ENCODE assay signal across 16 cellular contexts in genomic region chr17:69492410-69493071, GRCh38.
DNase-seq lines count a peak whose midpoint lies in the region; ATAC-seq, FAIRE-seq and TF ChIP-seq lines count a peak whose summit lies in the region.
"Had no signal": no experiment of that assay in that cellular context is flagged by ENCODE, and none has a peak within 500 bp of the region (broad histone marks: within the 10 kb centered on the region; RNA-seq: fewer than 3 reads in every experiment).

No MANE protein-coding gene starts in this region.

- H3K36me3 ChIP-seq in H1 (ENCODE audit: control insufficient read depth in 2 of 4, insufficient read depth in 4 of 4, low read length in 3 of 4) (no peaks in the 10 kb centered on the region), mucosa of descending colon (ENCODE audit: low read depth) (no peaks in the 10 kb centered on the region), ovary (no peaks in the 10 kb centered on the region)
- H3K36me3 ChIP-seq: lower lobe of right lung, Peyer's patch had no signal

- TF ChIP-seq RAD21 in H1 (IDR thresholded peaks at IDR 0.05 in 1 of 2, conservative IDR thresholded peaks at IDR 0.05 in 1 of 2; ENCODE audit: low read depth in 2 of 2, low read length in 2 of 2): 0 out of 4 replicates have a peak, but pooled peaks of 1 of the 2 experiments have one; percentile 16

- no peak overlapping the region for H4K5ac ChIP-seq in H1 (ENCODE audit: insufficient read length, low read depth, low read length)

- H3K27ac ChIP-seq in H1 (ENCODE audit: low read depth, low read length) (no peak overlapping the region), ovary (no peak overlapping the region)
- H3K27ac ChIP-seq: HL-60, lower lobe of right lung, Peyer's patch had no signal

- H3K79me1 ChIP-seq in H1 (ENCODE audit: low read depth, low read length): no peaks in the 10 kb centered on the region

- no peaks in the 10 kb centered on the region for H4K20me1 ChIP-seq in H1 (replicated peaks in 1 of 2; ENCODE audit: control insufficient read depth in 1 of 2, insufficient read depth in 2 of 2, low read length in 2 of 2)

- no peak overlapping the region for H4K8ac ChIP-seq in H1 (ENCODE audit: extremely low read depth, insufficient read depth, low read length)

- ATAC-seq in mucosa of descending colon (peak; percentile 88), HG02642 (IDR thresholded peaks at IDR 0.05; ENCODE audit: poor library complexity, unreplicated experiment) (no peak)
- ATAC-seq: lower lobe of right lung, right cardiac atrium had no signal

- FAIRE-seq in H1 (lab: Jason Lieb, UNC): peak; percentile 50

- H3K4me1 ChIP-seq in H1 (replicated peaks in 1 of 4; ENCODE audit: control insufficient read depth in 3 of 4, insufficient read depth in 4 of 4, low read length in 3 of 4) (peaks cover 0 to 6% (median 2%) of the 10 kb centered on the region in 4 experiments; a peak in 2 of 7 replicates), mucosa of descending colon (ENCODE audit: low read depth) (no peaks in the 10 kb centered on the region), ovary (ENCODE audit: insufficient read depth) (no peaks in the 10 kb centered on the region)
- H3K4me1 ChIP-seq: lower lobe of right lung, Peyer's patch had no signal

- H3K9me3 ChIP-seq in H1 (ENCODE audit: insufficient read depth in 2 of 2, low read depth in 1 of 2, low read length in 1 of 2) (no peaks in the 10 kb centered on the region), mucosa of descending colon (no peaks in the 10 kb centered on the region), ovary (no peaks in the 10 kb centered on the region)
- H3K9me3 ChIP-seq: lower lobe of right lung, Peyer's patch had no signal

- H2AFZ ChIP-seq in H1 (ENCODE audit: low read length): no peak overlapping the region

- TF ChIP-seq POLR2A in H1 (IDR thresholded peaks at IDR 0.05; ENCODE audit: control extremely low read depth in 1 of 2, low read depth in 2 of 2, low read length in 2 of 2): no peak
- no peak for TF ChIP-seq POLR2A in ovary (IDR thresholded peaks at IDR 0.05)

- no peak overlapping the region for H3K56ac ChIP-seq in H1 (replicated peaks; ENCODE audit: insufficient read length, low read depth, low read length)

- H2AK5ac ChIP-seq in H1 (ENCODE audit: low read depth, low read length): no peak overlapping the region

- no peak overlapping the region for H2BK120ac ChIP-seq in H1 (replicated peaks; ENCODE audit: low read depth, low read length)

- H3K9ac ChIP-seq in H1 (replicated peaks in 1 of 4; ENCODE audit: extremely low read depth in 1 of 4, low read depth in 3 of 4, low read length in 3 of 4): no peak overlapping the region

- no peak overlapping the region for H2BK5ac ChIP-seq in H1 (ENCODE audit: low read depth, low read length)

- H3K4me3 ChIP-seq in H1 (ENCODE audit: extremely low read depth in 1 of 4, insufficient read depth in 2 of 4, low read depth in 3 of 4, low read length in 4 of 4) (no peak overlapping the region), mucosa of descending colon (no peak overlapping the region), ovary (no peak overlapping the region)
- H3K4me3 ChIP-seq: lower lobe of right lung, Peyer's patch had no signal

- H3K27me3 ChIP-seq in H1 (replicated peaks in 1 of 4; ENCODE audit: control insufficient read depth in 3 of 4, extremely low read depth in 1 of 4, insufficient read depth in 3 of 4, low read length in 3 of 4) (no peaks in the 10 kb centered on the region), ovary (no peaks in the 10 kb centered on the region)
- H3K27me3 ChIP-seq: Peyer's patch had no signal

- POLR2A ChIA-PET in H1 (lab: Charles Lee; ENCODE audit: partially characterized antibody): no interaction called here

- no peak overlapping the region for H2BK15ac ChIP-seq in H1 (ENCODE audit: low read length)

- TF ChIP-seq EP300 in H1 (IDR thresholded peaks at IDR 0.05; ENCODE audit: borderline replicate concordance in 1 of 2, low read depth in 2 of 2, low read length in 2 of 2): no peak
- TF ChIP-seq EP300 in ovary (IDR thresholded peaks at IDR 0.05): no peak

- no peak overlapping the region for H4K91ac ChIP-seq in H1 (replicated peaks; ENCODE audit: insufficient read length, low read length)

- H3K23ac ChIP-seq in H1 (ENCODE audit: insufficient read length): no peak overlapping the region

- no peak overlapping the region for H3K18ac ChIP-seq in H1 (ENCODE audit: extremely low read depth, low read length)

- CTCF ChIA-PET in H1 (lab: Charles Lee; ENCODE audit: partially characterized antibody): interaction anchor here (1.0 to 1.4 kb wide), 3 partner anchors 9 to 31 kb away, joined by 3 to 4 read pairs (median 3); no protein-coding TSS in a partner anchor

- no peak overlapping the region for H3K14ac ChIP-seq in H1 (ENCODE audit: insufficient read length)

- no peak overlapping the region for H3K4ac ChIP-seq in H1 (replicated peaks; ENCODE audit: insufficient read length, low read depth, low read length)

- peak in 1 of 3 experiments; percentile 15; a peak in 1 of 4 replicates for TF ChIP-seq CTCF in H1 (IDR thresholded peaks at IDR 0.05; ENCODE audit: control extremely low read depth in 1 of 3, insufficient read depth in 1 of 3, low read depth in 1 of 3, low read length in 3 of 3)
- TF ChIP-seq CTCF in mucosa of descending colon (IDR thresholded peaks at IDR 0.05): no peak
- no peak for TF ChIP-seq CTCF in ovary (IDR thresholded peaks at IDR 0.05)

- H3K23me2 ChIP-seq in H1 (ENCODE audit: low read depth, low read length): no peaks in the 10 kb centered on the region

- no peak overlapping the region for H2BK20ac ChIP-seq in H1 (ENCODE audit: low read length)

- no peak overlapping the region for H2BK12ac ChIP-seq in H1 (ENCODE audit: low read depth, low read length)

- intact Hi-C loops in mucosa of descending colon (cut with DNase I, micrococcal nuclease) (no loop called here), ovary (cut with DNase I) (no loop called here)

- DNase-seq in EH (ENCODE audit: low read depth) (peak; percentile 73), NCI-H460 (ENCODE audit: extremely low read depth, low read depth) (peak; percentile 41), H1 (ENCODE audit: low read depth in 1 of 2, low spot score in 2 of 2) (peak in 1 of 2 experiments; percentile 44), mucosa of descending colon (no peak), Ammon's horn (ENCODE audit: low spot score) (no peak), ovary (no peak), NCI-H1436 treated with DMSO at 0.1 percent for 48 hours (lab: John Stamatoyannopoulos, UW) (no peak)
- DNase-seq: activated CD4-positive, alpha-beta T cell treated with anti-CD3 and anti-CD28 coated beads, Interleukin-2, amount 50 U/mL, for 1 hour; activated naive CD4-positive, alpha-beta T cell treated with anti-CD3 and anti-CD28 coated beads, Interleukin-2, amount 10 ng/mL, durations not matched to agents 7 days and 5 days; CD8-positive, alpha-beta memory T cell; lower lobe of right lung; NCI-H2029; Peyer's patch; right cardiac atrium had no signal

- 60% methylated on average over 3 of the region's 3 CpGs; no CpG with 5 or more reads in 1 of the 2 experiments for WGBS in H1 (ENCODE audit: extremely low coverage in 1 of 2, insufficient coverage in 1 of 2, insufficient read length in 1 of 2, insufficient replicate concordance in 2 of 2, low coverage in 1 of 2, low lambda C conversion rate in 2 of 2, missing lambda C conversion rate in 1 of 2), 2 experiments
- 60 to 72% (median 68%) methylated on average over 3 of the region's 3 CpGs for WGBS in ovary, 3 donors

- no peak overlapping the region for H3K4me2 ChIP-seq in H1 (ENCODE audit: insufficient read depth in 1 of 2, low read depth in 2 of 2, low read length in 2 of 2)

- H3K79me2 ChIP-seq in H1 (ENCODE audit: control insufficient read depth in 1 of 2, insufficient read depth in 2 of 2, low read length in 2 of 2): no peaks in the 10 kb centered on the region

TF ChIP-seq in H1, 55 proteins besides CTCF, POLR2A, EP300 and RAD21 (continues in another document):
- TF ChIP-seq TEAD4 (IDR thresholded peaks at IDR 0.05; ENCODE audit: low read depth, low read length) (peak; percentile 93), JUND (IDR thresholded peaks at IDR 0.05; ENCODE audit: low read length) (peak; percentile 41; the same call in 1 of the 2 replicates)

Comparison
In these comparisons a context has a peak if more than half of its experiments do, and no peak if none do; other contexts are left out.
1. DNase-seq: peak in EH (single experiment) and NCI-H460 (single experiment); none in mucosa of descending colon (0 of 3), Ammon's horn (single experiment), ovary (0 of 5) and NCI-H1436 treated with DMSO at 0.1 percent for 48 hours (single experiment).